In the genomic region with DNA sequence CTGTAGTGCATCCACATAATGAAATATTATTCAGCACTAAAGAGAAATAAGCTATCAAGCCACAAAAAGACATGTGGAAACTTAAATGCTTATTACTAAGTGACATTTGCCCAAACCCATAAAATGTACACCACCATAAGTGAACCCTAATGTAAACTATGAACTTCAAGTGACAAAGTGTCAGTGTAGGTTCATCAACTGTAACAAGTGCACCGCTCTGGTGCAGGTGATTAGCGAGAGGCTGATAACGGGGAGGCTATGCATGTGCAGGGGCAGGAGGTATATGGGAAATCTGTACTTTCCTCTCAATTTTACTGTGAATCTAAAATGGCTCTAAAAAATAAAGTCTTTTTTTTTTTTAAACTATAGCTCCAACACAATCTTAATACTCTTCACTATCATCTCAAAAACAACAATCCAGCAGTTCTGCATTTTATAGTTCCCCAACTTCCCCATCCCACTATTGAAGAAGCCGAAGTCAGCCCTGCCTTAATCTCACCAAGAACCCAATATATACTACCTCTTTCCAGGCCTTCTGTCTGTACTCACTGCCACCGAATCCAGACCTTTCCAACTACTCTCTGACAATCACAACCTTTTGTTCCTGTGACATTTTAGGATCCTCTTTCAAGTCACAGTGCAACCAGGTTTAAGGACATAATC, we compare ENCODE assay signal across 13 cellular contexts. TPM values are rescaled to one million over a fixed set of nuclear protein-coding genes. Genes with fewer than 3 reads are reported as not detected.
DNase-seq lines count a peak whose midpoint lies in the region; ATAC-seq and TF ChIP-seq lines count a peak whose summit lies in the region.
"Had no signal": no experiment of that assay in that cellular context is flagged by ENCODE, and none has a peak within 500 bp of the region (broad histone marks: within the 10 kb centered on the region; RNA-seq: fewer than 3 reads in every experiment).

No MANE protein-coding gene starts in this region.

- ATAC-seq in activated CD4-positive, alpha-beta T cell treated with anti-CD3 and anti-CD28 coated beads for 36 hours = no peak
- no peak for ATAC-seq in HG02885 (IDR thresholded peaks at IDR 0.05; ENCODE audit: poor library complexity, unreplicated experiment)
- ATAC-seq: foreskin keratinocyte had no signal

- no peak overlapping the region for H2AK5ac ChIP-seq in trophoblast cell (ENCODE audit: low read length)

- no CpG with 5 or more reads among the region's 5 CpGs for WGBS in trophoblast cell (ENCODE audit: extremely low coverage, insufficient coverage, insufficient read length)
- WGBS in lower leg skin, 2 donors = 90 to 91% methylated on average over 5 of the region's 5 CpGs

- no peak overlapping the region for H3K4me2 ChIP-seq in trophoblast cell (ENCODE audit: low read length)

- peaks cover 84% of the 10 kb centered on the region for H3K4me1 Mint-ChIP-seq in activated CD4-positive, alpha-beta T cell treated with anti-CD3 and anti-CD28 coated beads for 36 hours
- peaks cover 75% of the 10 kb centered on the region for H3K4me1 Mint-ChIP-seq in activated T-helper 2 cell treated with anti-CD3 and anti-CD28 coated beads, Interferon-gamma antibody, Interleukin-2, Interleukin-4, amounts not matched to agents 10 μg/mL and 5 μg/mL and 100 μg/mL, durations not matched to agents 14 hours and 24 hours and 36 hours (ENCODE audit: low read depth)

- peaks cover 20% of the 10 kb centered on the region for H3K79me1 ChIP-seq in trophoblast cell (ENCODE audit: low read length)

- H4K91ac ChIP-seq in trophoblast cell (ENCODE audit: low read depth, low read length) = no peak overlapping the region

- no peak overlapping the region for H2AFZ ChIP-seq in trophoblast cell (ENCODE audit: insufficient read depth, low read length, poor library complexity)

- H3K4me3 Mint-ChIP-seq in activated CD4-positive, alpha-beta T cell treated with anti-CD3 and anti-CD28 coated beads for 36 hours = no peak overlapping the region
- no peak overlapping the region for H3K4me3 Mint-ChIP-seq in activated T-helper 2 cell treated with anti-CD3 and anti-CD28 coated beads, Interferon-gamma antibody, Interleukin-2, Interleukin-4, amounts not matched to agents 10 μg/mL and 5 μg/mL and 100 μg/mL, durations not matched to agents 14 hours and 24 hours and 36 hours (ENCODE audit: low read depth)

- no peak for TF ChIP-seq CTCF in lower leg skin (IDR thresholded peaks at IDR 0.05)

- no peak for TF ChIP-seq POLR2A in lower leg skin (IDR thresholded peaks at IDR 0.05)

- intact Hi-C loops in activated CD4-positive, alpha-beta T cell treated with anti-CD3 and anti-CD28 coated beads for 36 hours (cut with DNase I, micrococcal nuclease) = loop anchor here in 1 of 2 experiments (1.0 kb wide), 1 partner anchor 8 kb away; no protein-coding TSS in a partner anchor
- intact Hi-C loops in activated T-helper 2 cell treated with anti-CD3 and anti-CD28 coated beads, Interferon-gamma antibody, Interleukin-2, Interleukin-4, amounts not matched to agents 10 μg/mL and 5 μg/mL and 100 μg/mL, durations not matched to agents 14 hours and 24 hours and 36 hours (cut with micrococcal nuclease) = loop anchor here (2.0 kb wide), 1 partner anchor 14 kb away; no protein-coding TSS in a partner anchor
- intact Hi-C loops in lower leg skin (cut with DNase I; ENCODE audit: low total_unique reads) = no loop called here

- peaks cover 3% of the 10 kb centered on the region for H3K9me3 Mint-ChIP-seq in activated CD4-positive, alpha-beta T cell treated with anti-CD3 and anti-CD28 coated beads for 36 hours (ENCODE audit: low read depth)
- H3K9me3 Mint-ChIP-seq in activated T-helper 2 cell treated with anti-CD3 and anti-CD28 coated beads, Interferon-gamma antibody, Interleukin-2, Interleukin-4, amounts not matched to agents 10 μg/mL and 5 μg/mL and 100 μg/mL, durations not matched to agents 14 hours and 24 hours and 36 hours = no peaks in the 10 kb centered on the region

- no peak overlapping the region for H2BK5ac ChIP-seq in trophoblast cell (ENCODE audit: low read depth, low read length, poor library complexity)

- H3K27me3 ChIP-seq in trophoblast cell (ENCODE audit: insufficient read depth, low read length) = no peaks in the 10 kb centered on the region
- H3K27me3 ChIP-seq: foreskin keratinocyte, stomach had no signal

- peaks cover 0 to 4% of the 10 kb centered on the region in 2 experiments for H3K36me3 ChIP-seq in trophoblast cell (ENCODE audit: control insufficient read depth in 1 of 2, insufficient read depth in 2 of 2, low read length in 2 of 2)

- DNase-seq in activated CD4-positive, alpha-beta T cell treated with anti-CD3 and anti-CD28 coated beads for 36 hours = no peak
- no peak for DNase-seq in activated CD4-positive, alpha-beta T cell treated with anti-CD3 and anti-CD28 coated beads, Interleukin-2, amount 50 U/mL, for 48 hours
- DNase-seq in NOMO-1 (lab: John Stamatoyannopoulos, UW; ENCODE audit: unreplicated experiment in 2 of 2) (peak; percentile 79 to 82), trophoblast cell (no peak), lower leg skin (ENCODE audit: low spot score in 2 of 2) (no peak), midbrain (lab: John Stamatoyannopoulos, UW) (no peak)
- DNase-seq in activated T-helper 2 cell treated with anti-CD3 and anti-CD28 coated beads, Interferon-gamma antibody, Interleukin-2, Interleukin-4, amounts not matched to agents 10 μg/mL and 5 μg/mL and 100 μg/mL, durations not matched to agents 14 hours and 24 hours and 36 hours (ENCODE audit: low spot score) = no peak
- DNase-seq: cortex of kidney, foreskin keratinocyte, NCI-H1436 treated with DMSO at 0.1 percent for 48 hours, occipital lobe, stomach had no signal

- POLR2A ChIA-PET in activated CD4-positive, alpha-beta T cell treated with anti-CD3 and anti-CD28 coated beads for 36 hours (lab: Charles Lee) = interaction anchor here (0.6 kb wide), 1 partner anchor 9 kb away, joined by 6 read pairs; no protein-coding TSS in a partner anchor

- H3K9ac ChIP-seq in trophoblast cell (ENCODE audit: low read length) = peak overlapping the region; percentile 68

- no peaks in the 10 kb centered on the region for H3K9me3 ChIP-seq in trophoblast cell (ENCODE audit: insufficient read depth, low read depth, low read length)
- H3K9me3 ChIP-seq: stomach had no signal

- H3K14ac ChIP-seq in trophoblast cell (ENCODE audit: low read length) = no peak overlapping the region

- H2BK12ac ChIP-seq in trophoblast cell (ENCODE audit: low read length) = no peak overlapping the region

- H2BK120ac ChIP-seq in trophoblast cell (ENCODE audit: insufficient read depth, low read length, poor library complexity) = no peak overlapping the region

- H4K8ac ChIP-seq in trophoblast cell (ENCODE audit: low read depth, low read length) = no peak overlapping the region

- peak overlapping the region; percentile 26 for H3K27ac ChIP-seq in trophoblast cell (ENCODE audit: low read depth, low read length)
- H3K27ac ChIP-seq: foreskin keratinocyte had no signal

- H3K27me3 Mint-ChIP-seq in activated CD4-positive, alpha-beta T cell treated with anti-CD3 and anti-CD28 coated beads for 36 hours = no peaks in the 10 kb centered on the region
- H3K27me3 Mint-ChIP-seq in activated T-helper 2 cell treated with anti-CD3 and anti-CD28 coated beads, Interferon-gamma antibody, Interleukin-2, Interleukin-4, amounts not matched to agents 10 μg/mL and 5 μg/mL and 100 μg/mL, durations not matched to agents 14 hours and 24 hours and 36 hours (ENCODE audit: low read depth) = no peaks in the 10 kb centered on the region

- H3K27ac Mint-ChIP-seq in activated CD4-positive, alpha-beta T cell treated with anti-CD3 and anti-CD28 coated beads for 36 hours = peak overlapping the region; percentile 61
- peak overlapping the region; percentile 53 for H3K27ac Mint-ChIP-seq in activated T-helper 2 cell treated with anti-CD3 and anti-CD28 coated beads, Interferon-gamma antibody, Interleukin-2, Interleukin-4, amounts not matched to agents 10 μg/mL and 5 μg/mL and 100 μg/mL, durations not matched to agents 14 hours and 24 hours and 36 hours

- no peak overlapping the region for H3K4me3 ChIP-seq in trophoblast cell (ENCODE audit: low read depth, low read length)
- H3K4me3 ChIP-seq in lower leg skin (ENCODE audit: low read depth, poor library complexity, severe bottlenecking) = no peak overlapping the region
- H3K4me3 ChIP-seq: stomach had no signal

- H3K23ac ChIP-seq in trophoblast cell (ENCODE audit: low read length) = no peak overlapping the region

- CTCF ChIA-PET in activated CD4-positive, alpha-beta T cell treated with anti-CD3 and anti-CD28 coated beads for 36 hours (lab: Charles Lee) = interaction anchor here (1.6 to 2.2 kb wide), 2 partner anchors 9 to 11 kb away, joined by 4 to 10 read pairs; no protein-coding TSS in a partner anchor

- peaks cover 10 to 17% of the 10 kb centered on the region in 2 experiments for H3K4me1 ChIP-seq in trophoblast cell (ENCODE audit: control insufficient read depth in 1 of 2, insufficient read depth in 2 of 2, low read length in 2 of 2)

- H3K18ac ChIP-seq in trophoblast cell (ENCODE audit: low read length) = no peak overlapping the region

- peaks cover 44% of the 10 kb centered on the region for H3K36me3 Mint-ChIP-seq in activated CD4-positive, alpha-beta T cell treated with anti-CD3 and anti-CD28 coated beads for 36 hours (ENCODE audit: low read depth)
- peaks cover 60% of the 10 kb centered on the region for H3K36me3 Mint-ChIP-seq in activated T-helper 2 cell treated with anti-CD3 and anti-CD28 coated beads, Interferon-gamma antibody, Interleukin-2, Interleukin-4, amounts not matched to agents 10 μg/mL and 5 μg/mL and 100 μg/mL, durations not matched to agents 14 hours and 24 hours and 36 hours (ENCODE audit: low read depth)

- peaks cover 2% of the 10 kb centered on the region for H3K79me2 ChIP-seq in trophoblast cell (ENCODE audit: control insufficient read depth, insufficient read depth, low read length, poor library complexity)

- no peak overlapping the region for H4K12ac ChIP-seq in trophoblast cell (ENCODE audit: low read depth, low read length)

- H3K4ac ChIP-seq in trophoblast cell (ENCODE audit: low read depth, low read length) = no peak overlapping the region

RNA-seq across cellular contexts. Expression of a gene that starts 22.6 kb away (rescaled TPM):
- total RNA-seq in activated CD4-positive, alpha-beta T cell treated with anti-CD3 and anti-CD28 coated beads for 36 hours = 10 to 100 TPM; 75.2 to 87.0 TPM
- 65.3 and 68.1 TPM in 2 replicates for total RNA-seq in activated T-helper 2 cell treated with anti-CD3 and anti-CD28 coated beads, Interferon-gamma antibody, Interleukin-2, Interleukin-4, amounts not matched to agents 10 μg/mL and 5 μg/mL and 100 μg/mL, durations not matched to agents 14 hours and 24 hours and 36 hours
- 55.9 and 56.2 TPM in 2 replicates for polyA plus RNA-seq in trophoblast cell (2013)
- total RNA-seq in lower leg skin = 100 to 1,000 TPM; 112 to 137 (median 125) TPM

Comparison
In these comparisons a context has a peak if more than half of its experiments do, and no peak if none do; other contexts are left out.
1. DNase-seq: peak in NOMO-1 (2 of 2); none in activated CD4-positive, alpha-beta T cell treated with anti-CD3 and anti-CD28 coated beads for 36 hours (single experiment), activated CD4-positive, alpha-beta T cell treated with anti-CD3 and anti-CD28 coated beads, Interleukin-2, amount 50 U/mL, for 48 hours (0 of 2), activated T-helper 2 cell treated with anti-CD3 and anti-CD28 coated beads, Interferon-gamma antibody, Interleukin-2, Interleukin-4, amounts not matched to agents 10 μg/mL and 5 μg/mL and 100 μg/mL, durations not matched to agents 14 hours and 24 hours and 36 hours (single experiment), trophoblast cell (0 of 2), lower leg skin (0 of 2) and midbrain (single experiment).